Comparison of ENCODE assay signal across 2 cellular contexts in the genomic region with DNA sequence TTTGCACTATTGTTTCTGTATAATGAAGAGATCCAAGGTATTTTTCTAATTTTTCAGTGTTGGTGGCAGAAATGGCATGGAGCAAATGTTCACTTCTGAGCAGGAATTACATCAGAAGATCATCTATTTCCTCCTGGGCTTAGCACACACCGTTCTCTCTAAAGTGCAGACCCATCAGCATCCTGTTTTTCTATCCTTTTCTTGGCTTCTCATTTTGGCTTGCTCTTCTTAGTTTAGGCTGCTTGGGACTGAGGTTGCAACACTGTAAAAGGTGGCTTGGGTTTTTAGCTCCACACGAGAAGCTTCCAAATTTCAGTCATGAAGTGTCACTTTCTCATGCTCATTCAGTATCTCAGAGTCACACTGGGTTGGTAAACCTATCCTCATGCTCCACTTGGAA.
TF ChIP-seq lines count a peak whose summit lies in the region.

No MANE protein-coding gene starts in this region.

TF ChIP-seq in SK-N-SH, 30 proteins besides CTCF, POLR2A, EP300 and RAD21 (continued from another document):
- TF ChIP-seq, protein P1, sequence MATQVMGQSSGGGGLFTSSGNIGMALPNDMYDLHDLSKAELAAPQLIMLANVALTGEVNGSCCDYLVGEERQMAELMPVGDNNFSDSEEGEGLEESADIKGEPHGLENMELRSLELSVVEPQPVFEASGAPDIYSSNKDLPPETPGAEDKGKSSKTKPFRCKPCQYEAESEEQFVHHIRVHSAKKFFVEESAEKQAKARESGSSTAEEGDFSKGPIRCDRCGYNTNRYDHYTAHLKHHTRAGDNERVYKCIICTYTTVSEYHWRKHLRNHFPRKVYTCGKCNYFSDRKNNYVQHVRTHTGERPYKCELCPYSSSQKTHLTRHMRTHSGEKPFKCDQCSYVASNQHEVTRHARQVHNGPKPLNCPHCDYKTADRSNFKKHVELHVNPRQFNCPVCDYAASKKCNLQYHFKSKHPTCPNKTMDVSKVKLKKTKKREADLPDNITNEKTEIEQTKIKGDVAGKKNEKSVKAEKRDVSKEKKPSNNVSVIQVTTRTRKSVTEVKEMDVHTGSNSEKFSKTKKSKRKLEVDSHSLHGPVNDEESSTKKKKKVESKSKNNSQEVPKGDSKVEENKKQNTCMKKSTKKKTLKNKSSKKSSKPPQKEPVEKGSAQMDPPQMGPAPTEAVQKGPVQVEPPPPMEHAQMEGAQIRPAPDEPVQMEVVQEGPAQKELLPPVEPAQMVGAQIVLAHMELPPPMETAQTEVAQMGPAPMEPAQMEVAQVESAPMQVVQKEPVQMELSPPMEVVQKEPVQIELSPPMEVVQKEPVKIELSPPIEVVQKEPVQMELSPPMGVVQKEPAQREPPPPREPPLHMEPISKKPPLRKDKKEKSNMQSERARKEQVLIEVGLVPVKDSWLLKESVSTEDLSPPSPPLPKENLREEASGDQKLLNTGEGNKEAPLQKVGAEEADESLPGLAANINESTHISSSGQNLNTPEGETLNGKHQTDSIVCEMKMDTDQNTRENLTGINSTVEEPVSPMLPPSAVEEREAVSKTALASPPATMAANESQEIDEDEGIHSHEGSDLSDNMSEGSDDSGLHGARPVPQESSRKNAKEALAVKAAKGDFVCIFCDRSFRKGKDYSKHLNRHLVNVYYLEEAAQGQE (IDR thresholded peaks at IDR 0.05; ENCODE audit: low read depth, low read length): no peak
- TF ChIP-seq FOSL2 (IDR thresholded peaks at IDR 0.05; ENCODE audit: borderline replicate concordance, low read depth): no peak
- no peak for TF ChIP-seq TEAD4 (IDR thresholded peaks at IDR 0.05; ENCODE audit: borderline replicate concordance, insufficient read depth)
- no peak for TF ChIP-seq POLR2AphosphoS5 (IDR thresholded peaks at IDR 0.05; ENCODE audit: low read depth, low read length)
- TF ChIP-seq TCF12 (IDR thresholded peaks at IDR 0.05): no peak
- TF ChIP-seq EZH2phosphoT487 (IDR thresholded peaks at IDR 0.05; ENCODE audit: borderline replicate concordance, low read depth): no peak
- TF ChIP-seq NFIC (IDR thresholded peaks at IDR 0.05; ENCODE audit: borderline replicate concordance): no peak
- no peak for TF ChIP-seq MEF2A (IDR thresholded peaks at IDR 0.05; ENCODE audit: borderline replicate concordance, low read depth)
- TF ChIP-seq YY1 (IDR thresholded peaks at IDR 0.05; ENCODE audit: low read depth): no peak
- no peak for TF ChIP-seq TAF1 (IDR thresholded peaks at IDR 0.05; ENCODE audit: borderline replicate concordance, low read depth, low read length)
- TF ChIP-seq FOXM1 (IDR thresholded peaks at IDR 0.05; ENCODE audit: low read depth): no peak
- TF ChIP-seq CHD2 (IDR thresholded peaks at IDR 0.05; ENCODE audit: low read length, partially characterized antibody): no peak
- no peak for TF ChIP-seq RFX5 (IDR thresholded peaks at IDR 0.05; ENCODE audit: low read length)
- TF ChIP-seq GATA2 (CRISPR knock-in tag; IDR thresholded peaks at IDR 0.05): no peak
- TF ChIP-seq JUND (IDR thresholded peaks at IDR 0.05): no peak
- no peak for TF ChIP-seq MXI1 (IDR thresholded peaks at IDR 0.05; ENCODE audit: low read depth, low read length)
- TF ChIP-seq SIN3A (IDR thresholded peaks at IDR 0.05; ENCODE audit: borderline replicate concordance, low read depth, low read length): no peak
- no peak for TF ChIP-seq USF1 (IDR thresholded peaks at IDR 0.05; ENCODE audit: borderline replicate concordance, low read depth)

TF ChIP-seq in SK-N-SH treated with all-trans-retinoic acid at 6 μM for 48 hours, 23 proteins besides CTCF, POLR2A, EP300 and RAD21 (continued from another document):
- TF ChIP-seq, protein P2, sequence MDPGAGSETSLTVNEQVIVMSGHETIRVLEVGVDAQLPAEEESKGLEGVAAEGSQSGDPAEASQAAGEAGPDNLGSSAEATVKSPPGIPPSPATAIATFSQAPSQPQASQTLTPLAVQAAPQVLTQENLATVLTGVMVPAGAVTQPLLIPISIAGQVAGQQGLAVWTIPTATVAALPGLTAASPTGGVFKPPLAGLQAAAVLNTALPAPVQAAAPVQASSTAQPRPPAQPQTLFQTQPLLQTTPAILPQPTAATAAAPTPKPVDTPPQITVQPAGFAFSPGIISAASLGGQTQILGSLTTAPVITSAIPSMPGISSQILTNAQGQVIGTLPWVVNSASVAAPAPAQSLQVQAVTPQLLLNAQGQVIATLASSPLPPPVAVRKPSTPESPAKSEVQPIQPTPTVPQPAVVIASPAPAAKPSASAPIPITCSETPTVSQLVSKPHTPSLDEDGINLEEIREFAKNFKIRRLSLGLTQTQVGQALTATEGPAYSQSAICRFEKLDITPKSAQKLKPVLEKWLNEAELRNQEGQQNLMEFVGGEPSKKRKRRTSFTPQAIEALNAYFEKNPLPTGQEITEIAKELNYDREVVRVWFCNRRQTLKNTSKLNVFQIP (CRISPR knock-in tag; IDR thresholded peaks at IDR 0.05; ENCODE audit: borderline replicate concordance, low read depth): no peak
- TF ChIP-seq TSHZ2 (CRISPR knock-in tag; IDR thresholded peaks at IDR 0.05) (no peak), ISL1 (CRISPR knock-in tag; IDR thresholded peaks at IDR 0.05) (no peak), ZNF565 (CRISPR knock-in tag; conservative IDR thresholded peaks at IDR 0.05; ENCODE audit: low read depth) (no peak)
- TF ChIP-seq, protein P3, sequence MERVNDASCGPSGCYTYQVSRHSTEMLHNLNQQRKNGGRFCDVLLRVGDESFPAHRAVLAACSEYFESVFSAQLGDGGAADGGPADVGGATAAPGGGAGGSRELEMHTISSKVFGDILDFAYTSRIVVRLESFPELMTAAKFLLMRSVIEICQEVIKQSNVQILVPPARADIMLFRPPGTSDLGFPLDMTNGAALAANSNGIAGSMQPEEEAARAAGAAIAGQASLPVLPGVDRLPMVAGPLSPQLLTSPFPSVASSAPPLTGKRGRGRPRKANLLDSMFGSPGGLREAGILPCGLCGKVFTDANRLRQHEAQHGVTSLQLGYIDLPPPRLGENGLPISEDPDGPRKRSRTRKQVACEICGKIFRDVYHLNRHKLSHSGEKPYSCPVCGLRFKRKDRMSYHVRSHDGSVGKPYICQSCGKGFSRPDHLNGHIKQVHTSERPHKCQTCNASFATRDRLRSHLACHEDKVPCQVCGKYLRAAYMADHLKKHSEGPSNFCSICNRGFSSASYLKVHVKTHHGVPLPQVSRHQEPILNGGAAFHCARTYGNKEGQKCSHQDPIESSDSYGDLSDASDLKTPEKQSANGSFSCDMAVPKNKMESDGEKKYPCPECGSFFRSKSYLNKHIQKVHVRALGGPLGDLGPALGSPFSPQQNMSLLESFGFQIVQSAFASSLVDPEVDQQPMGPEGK (CRISPR knock-in tag; IDR thresholded peaks at IDR 0.05; ENCODE audit: borderline replicate concordance): no peak
TF ChIP-seq in SK-N-SH treated with all-trans-retinoic acid at 6 μM for 48 hours: peak in this region for 0.
